In the genomic region with DNA sequence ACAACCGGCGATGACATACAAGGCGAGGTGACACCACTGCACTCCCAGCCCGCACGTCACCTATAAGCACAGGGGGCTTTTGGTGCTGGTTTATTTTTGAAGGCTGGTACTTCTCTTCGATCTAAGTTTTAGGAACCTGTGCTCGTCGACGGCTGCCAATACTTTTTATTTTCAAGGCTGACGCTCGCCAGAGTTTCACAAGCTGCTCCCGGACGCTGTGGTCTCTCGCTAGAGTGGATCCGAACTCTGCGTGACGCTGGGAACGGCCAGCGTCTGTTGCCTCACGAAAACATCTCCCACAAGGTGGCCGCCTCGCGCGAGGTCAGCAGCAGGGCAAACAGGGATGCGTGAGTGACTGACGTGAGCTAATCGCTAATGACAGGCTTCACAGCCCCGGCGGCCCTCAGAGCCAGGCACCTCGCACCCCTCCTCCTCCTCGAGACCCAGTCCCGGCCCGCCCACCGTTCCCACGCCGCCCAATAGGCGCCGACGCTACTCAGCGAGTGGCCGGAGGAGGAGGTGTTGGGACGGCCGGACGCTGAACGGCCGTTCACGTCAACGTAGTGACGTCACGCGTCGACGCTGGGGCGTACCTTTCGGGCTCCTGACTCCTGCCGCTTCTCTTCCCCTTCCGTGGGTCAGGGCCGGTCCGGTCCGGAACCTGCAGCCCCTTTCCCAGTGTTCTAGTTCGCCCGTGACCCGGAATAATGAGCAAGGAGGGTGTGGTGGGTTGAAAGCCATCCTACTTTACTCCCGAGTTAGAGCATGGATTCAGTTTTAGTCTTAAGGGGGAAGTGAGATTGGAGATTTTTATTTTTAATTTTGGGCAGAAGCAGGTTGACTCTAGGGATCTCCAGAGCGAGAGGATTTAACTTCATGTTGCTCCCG, we compare ENCODE assay signal across 1 cellular context.
TF ChIP-seq lines count a peak whose summit lies in the region.

TSS of gene CLCN3 (plus strand) at position 621 of the 888 bp plus-strand sequence. CDS start 15,351 bp downstream, outside the sequence.

TF ChIP-seq in K562, 482 proteins besides CTCF, POLR2A, EP300 and RAD21 (continued from another document and continues in another):
- TF ChIP-seq, protein P1, sequence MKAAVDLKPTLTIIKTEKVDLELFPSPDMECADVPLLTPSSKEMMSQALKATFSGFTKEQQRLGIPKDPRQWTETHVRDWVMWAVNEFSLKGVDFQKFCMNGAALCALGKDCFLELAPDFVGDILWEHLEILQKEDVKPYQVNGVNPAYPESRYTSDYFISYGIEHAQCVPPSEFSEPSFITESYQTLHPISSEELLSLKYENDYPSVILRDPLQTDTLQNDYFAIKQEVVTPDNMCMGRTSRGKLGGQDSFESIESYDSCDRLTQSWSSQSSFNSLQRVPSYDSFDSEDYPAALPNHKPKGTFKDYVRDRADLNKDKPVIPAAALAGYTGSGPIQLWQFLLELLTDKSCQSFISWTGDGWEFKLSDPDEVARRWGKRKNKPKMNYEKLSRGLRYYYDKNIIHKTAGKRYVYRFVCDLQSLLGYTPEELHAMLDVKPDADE (conservative IDR thresholded peaks at IDR 0.05; ENCODE audit: control insufficient read depth, low read depth, low read length) = 0 out of 2 replicates have a peak, but pooled peaks have one; percentile 28
- TF ChIP-seq HDAC2 (IDR thresholded peaks at IDR 0.05) (peak; percentile 25; the same call in 1 of the 2 replicates), RBM39 (optimal IDR thresholded peaks at IDR 0.05; ENCODE audit: low read depth, low read length) (peak; percentile 92), SMAD1 (IDR thresholded peaks at IDR 0.05; ENCODE audit: low read depth, low read length, partially characterized antibody) (peak; percentile 19), ZNF318 (IDR thresholded peaks at IDR 0.05; ENCODE audit: borderline replicate concordance in 1 of 2, low read depth in 1 of 2) (no peak), ATF1 (CRISPR knock-in tag; IDR thresholded peaks at IDR 0.05) (peak; percentile 83), ATF1 (tag; IDR thresholded peaks at IDR 0.05) (peak; percentile 100), RBBP5 (IDR thresholded peaks at IDR 0.05; ENCODE audit: borderline replicate concordance, insufficient read depth, low read length, poor library complexity, severe bottlenecking) (peak; percentile 37), MYC (IDR thresholded peaks at IDR 0.05; ENCODE audit: low read depth, low read length) (peak; percentile 76), MYC (CRISPR knock-in tag; IDR thresholded peaks at IDR 0.05; ENCODE audit: borderline replicate concordance, low read depth) (no peak), COPS2 (conservative IDR thresholded peaks at IDR 0.05) (no peak), EP400 (IDR thresholded peaks at IDR 0.05) (peak; percentile 83), TFAP4 (CRISPR knock-in tag; IDR thresholded peaks at IDR 0.05; ENCODE audit: borderline replicate concordance) (peak; percentile 90), RFX5 (IDR thresholded peaks at IDR 0.05; ENCODE audit: low read depth, low read length) (peak; percentile 69; the same call in 1 of the 2 replicates), DPF2 (IDR thresholded peaks at IDR 0.05) (peak; percentile 39; the same call in 1 of the 2 replicates), FOXA3 (CRISPR knock-in tag; conservative IDR thresholded peaks at IDR 0.05 in 1 of 2, IDR thresholded peaks at IDR 0.05 in 1 of 2) (0 out of 4 replicates have a peak, but pooled peaks of 1 of the 2 experiments have one; percentile 1), MCM5 (IDR thresholded peaks at IDR 0.05; ENCODE audit: low read depth) (no peak), E2F3 (CRISPR knock-in tag; IDR thresholded peaks at IDR 0.05) (no peak), CCNT2 (IDR thresholded peaks at IDR 0.05; ENCODE audit: borderline replicate concordance, extremely low read depth, insufficient read length, low read depth, low read length) (peak; percentile 94), ZBTB43 (CRISPR knock-in tag; IDR thresholded peaks at IDR 0.05) (0 out of 2 replicates have a peak, but pooled peaks have one; percentile 37), THAP12 (CRISPR knock-in tag; IDR thresholded peaks at IDR 0.05) (peak; percentile 62; the same call in 1 of the 2 replicates), RAD51 (IDR thresholded peaks at IDR 0.05; ENCODE audit: borderline replicate concordance, low read depth) (0 out of 2 replicates have a peak, but pooled peaks have one; percentile 11)
- TF ChIP-seq, protein P2, sequence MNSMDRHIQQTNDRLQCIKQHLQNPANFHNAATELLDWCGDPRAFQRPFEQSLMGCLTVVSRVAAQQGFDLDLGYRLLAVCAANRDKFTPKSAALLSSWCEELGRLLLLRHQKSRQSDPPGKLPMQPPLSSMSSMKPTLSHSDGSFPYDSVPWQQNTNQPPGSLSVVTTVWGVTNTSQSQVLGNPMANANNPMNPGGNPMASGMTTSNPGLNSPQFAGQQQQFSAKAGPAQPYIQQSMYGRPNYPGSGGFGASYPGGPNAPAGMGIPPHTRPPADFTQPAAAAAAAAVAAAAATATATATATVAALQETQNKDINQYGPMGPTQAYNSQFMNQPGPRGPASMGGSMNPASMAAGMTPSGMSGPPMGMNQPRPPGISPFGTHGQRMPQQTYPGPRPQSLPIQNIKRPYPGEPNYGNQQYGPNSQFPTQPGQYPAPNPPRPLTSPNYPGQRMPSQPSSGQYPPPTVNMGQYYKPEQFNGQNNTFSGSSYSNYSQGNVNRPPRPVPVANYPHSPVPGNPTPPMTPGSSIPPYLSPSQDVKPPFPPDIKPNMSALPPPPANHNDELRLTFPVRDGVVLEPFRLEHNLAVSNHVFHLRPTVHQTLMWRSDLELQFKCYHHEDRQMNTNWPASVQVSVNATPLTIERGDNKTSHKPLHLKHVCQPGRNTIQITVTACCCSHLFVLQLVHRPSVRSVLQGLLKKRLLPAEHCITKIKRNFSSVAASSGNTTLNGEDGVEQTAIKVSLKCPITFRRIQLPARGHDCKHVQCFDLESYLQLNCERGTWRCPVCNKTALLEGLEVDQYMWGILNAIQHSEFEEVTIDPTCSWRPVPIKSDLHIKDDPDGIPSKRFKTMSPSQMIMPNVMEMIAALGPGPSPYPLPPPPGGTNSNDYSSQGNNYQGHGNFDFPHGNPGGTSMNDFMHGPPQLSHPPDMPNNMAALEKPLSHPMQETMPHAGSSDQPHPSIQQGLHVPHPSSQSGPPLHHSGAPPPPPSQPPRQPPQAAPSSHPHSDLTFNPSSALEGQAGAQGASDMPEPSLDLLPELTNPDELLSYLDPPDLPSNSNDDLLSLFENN (IDR thresholded peaks at IDR 0.05; ENCODE audit: low read depth in 2 of 2, low read length in 2 of 2) = peak in 1 of 2 experiments; percentile 37; a peak in 1 of 4 replicates
- TF ChIP-seq, protein P3, sequence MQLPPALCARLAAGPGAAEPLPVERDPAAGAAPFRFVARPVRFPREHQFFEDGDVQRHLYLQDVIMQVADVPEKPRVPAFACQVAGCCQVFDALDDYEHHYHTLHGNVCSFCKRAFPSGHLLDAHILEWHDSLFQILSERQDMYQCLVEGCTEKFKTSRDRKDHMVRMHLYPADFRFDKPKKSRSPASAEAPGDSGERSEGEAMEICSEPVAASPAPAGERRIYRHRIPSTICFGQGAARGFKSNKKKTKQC (CRISPR knock-in tag; IDR thresholded peaks at IDR 0.05) = peak; percentile 82; the same call in 1 of the 2 replicates
- TF ChIP-seq, protein P4, sequence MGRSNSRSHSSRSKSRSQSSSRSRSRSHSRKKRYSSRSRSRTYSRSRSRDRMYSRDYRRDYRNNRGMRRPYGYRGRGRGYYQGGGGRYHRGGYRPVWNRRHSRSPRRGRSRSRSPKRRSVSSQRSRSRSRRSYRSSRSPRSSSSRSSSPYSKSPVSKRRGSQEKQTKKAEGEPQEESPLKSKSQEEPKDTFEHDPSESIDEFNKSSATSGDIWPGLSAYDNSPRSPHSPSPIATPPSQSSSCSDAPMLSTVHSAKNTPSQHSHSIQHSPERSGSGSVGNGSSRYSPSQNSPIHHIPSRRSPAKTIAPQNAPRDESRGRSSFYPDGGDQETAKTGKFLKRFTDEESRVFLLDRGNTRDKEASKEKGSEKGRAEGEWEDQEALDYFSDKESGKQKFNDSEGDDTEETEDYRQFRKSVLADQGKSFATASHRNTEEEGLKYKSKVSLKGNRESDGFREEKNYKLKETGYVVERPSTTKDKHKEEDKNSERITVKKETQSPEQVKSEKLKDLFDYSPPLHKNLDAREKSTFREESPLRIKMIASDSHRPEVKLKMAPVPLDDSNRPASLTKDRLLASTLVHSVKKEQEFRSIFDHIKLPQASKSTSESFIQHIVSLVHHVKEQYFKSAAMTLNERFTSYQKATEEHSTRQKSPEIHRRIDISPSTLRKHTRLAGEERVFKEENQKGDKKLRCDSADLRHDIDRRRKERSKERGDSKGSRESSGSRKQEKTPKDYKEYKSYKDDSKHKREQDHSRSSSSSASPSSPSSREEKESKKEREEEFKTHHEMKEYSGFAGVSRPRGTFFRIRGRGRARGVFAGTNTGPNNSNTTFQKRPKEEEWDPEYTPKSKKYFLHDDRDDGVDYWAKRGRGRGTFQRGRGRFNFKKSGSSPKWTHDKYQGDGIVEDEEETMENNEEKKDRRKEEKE (IDR thresholded peaks at IDR 0.05; ENCODE audit: borderline replicate concordance in 1 of 2, control insufficient read depth in 1 of 2, low read depth in 2 of 2, low read length in 1 of 2) = 0 out of 4 replicates have a peak, but pooled peaks of 1 of the 2 experiments have one; percentile 26
